1 cellular context compared by ENCODE assay signal in the genomic region with DNA sequence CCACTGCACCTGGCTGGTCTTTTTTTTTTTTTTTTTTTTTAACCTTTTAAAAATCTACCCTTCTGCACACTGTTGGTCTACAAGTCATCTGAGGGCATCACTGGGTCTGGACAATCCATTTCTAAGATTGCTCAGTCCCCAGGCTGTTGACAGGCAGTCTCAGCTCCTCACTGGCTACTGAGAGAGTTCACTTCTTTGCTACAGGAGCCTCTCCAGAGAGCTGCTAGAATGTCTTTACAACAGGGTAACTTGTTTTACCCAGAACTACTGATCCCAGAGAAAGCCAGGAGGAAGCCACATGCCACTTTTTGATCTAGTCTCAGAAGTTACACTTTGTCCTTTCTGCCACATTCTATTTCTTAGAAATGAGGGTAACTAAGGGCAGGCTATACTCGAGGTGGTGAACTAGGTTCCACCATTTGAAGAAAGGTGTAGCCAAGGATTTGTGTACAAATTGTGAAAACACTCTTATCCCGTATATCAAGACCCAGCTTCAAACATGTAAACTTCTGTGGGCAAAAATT.
TF ChIP-seq lines count a peak whose summit lies in the region.

No MANE protein-coding gene starts in this region.

TF ChIP-seq in WTC11, 78 proteins besides CTCF, POLR2A, EP300 and RAD21 (continued from another document):
- TF ChIP-seq, protein P1, sequence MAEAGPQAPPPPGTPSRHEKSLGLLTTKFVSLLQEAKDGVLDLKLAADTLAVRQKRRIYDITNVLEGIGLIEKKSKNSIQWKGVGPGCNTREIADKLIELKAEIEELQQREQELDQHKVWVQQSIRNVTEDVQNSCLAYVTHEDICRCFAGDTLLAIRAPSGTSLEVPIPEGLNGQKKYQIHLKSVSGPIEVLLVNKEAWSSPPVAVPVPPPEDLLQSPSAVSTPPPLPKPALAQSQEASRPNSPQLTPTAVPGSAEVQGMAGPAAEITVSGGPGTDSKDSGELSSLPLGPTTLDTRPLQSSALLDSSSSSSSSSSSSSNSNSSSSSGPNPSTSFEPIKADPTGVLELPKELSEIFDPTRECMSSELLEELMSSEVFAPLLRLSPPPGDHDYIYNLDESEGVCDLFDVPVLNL (CRISPR knock-in tag; IDR thresholded peaks at IDR 0.05; ENCODE audit: borderline replicate concordance, low read depth) = no peak
- TF ChIP-seq, protein P2, sequence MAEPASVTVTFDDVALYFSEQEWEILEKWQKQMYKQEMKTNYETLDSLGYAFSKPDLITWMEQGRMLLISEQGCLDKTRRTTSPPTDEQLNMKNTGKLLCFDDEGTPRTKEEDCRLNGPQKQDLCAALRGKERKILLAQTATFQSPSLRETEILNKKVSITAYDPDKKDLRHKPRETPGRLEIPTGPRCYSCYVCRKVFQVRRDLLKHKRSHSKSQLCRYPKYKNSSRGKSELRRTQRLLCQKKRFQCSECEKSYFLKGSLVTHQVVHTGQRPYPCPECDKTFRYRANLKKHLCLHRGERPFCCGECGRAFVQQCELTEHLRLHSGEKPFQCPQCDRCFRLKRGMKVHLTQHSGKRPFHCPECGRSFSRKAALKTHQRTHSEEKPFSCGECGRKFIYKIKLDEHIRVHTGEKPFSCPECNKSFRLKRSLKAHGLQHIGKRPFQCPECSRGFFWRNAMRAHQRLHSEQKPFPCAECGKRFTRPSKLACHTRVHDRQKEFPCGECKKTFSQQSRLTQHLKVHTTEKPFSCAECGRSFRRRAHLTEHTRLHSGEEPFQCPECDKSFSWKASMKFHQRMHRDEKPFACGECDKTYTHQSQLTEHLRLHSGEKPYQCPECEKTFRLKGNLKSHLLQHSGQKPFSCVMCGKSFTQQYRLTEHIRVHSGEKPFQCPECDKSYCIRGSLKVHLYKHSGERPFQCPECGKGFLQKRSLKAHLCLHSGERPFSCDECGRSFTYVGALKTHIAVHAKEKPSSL (CRISPR knock-in tag; conservative IDR thresholded peaks at IDR 0.05) = no peak
- TF ChIP-seq MYBL2 (CRISPR knock-in tag; IDR thresholded peaks at IDR 0.05) = no peak
- TF ChIP-seq, protein P3, sequence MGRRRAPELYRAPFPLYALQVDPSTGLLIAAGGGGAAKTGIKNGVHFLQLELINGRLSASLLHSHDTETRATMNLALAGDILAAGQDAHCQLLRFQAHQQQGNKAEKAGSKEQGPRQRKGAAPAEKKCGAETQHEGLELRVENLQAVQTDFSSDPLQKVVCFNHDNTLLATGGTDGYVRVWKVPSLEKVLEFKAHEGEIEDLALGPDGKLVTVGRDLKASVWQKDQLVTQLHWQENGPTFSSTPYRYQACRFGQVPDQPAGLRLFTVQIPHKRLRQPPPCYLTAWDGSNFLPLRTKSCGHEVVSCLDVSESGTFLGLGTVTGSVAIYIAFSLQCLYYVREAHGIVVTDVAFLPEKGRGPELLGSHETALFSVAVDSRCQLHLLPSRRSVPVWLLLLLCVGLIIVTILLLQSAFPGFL (CRISPR knock-in tag; IDR thresholded peaks at IDR 0.05; ENCODE audit: borderline replicate concordance) = no peak
- TF ChIP-seq GRHL2 (CRISPR knock-in tag; IDR thresholded peaks at IDR 0.05; ENCODE audit: insufficient replicate concordance, severe bottlenecking) = no peak
- TF ChIP-seq CREM (CRISPR knock-in tag; IDR thresholded peaks at IDR 0.05) = no peak
- no peak for TF ChIP-seq GABPB1 (CRISPR knock-in tag; IDR thresholded peaks at IDR 0.05)
- no peak for TF ChIP-seq FOXJ3 (CRISPR knock-in tag; IDR thresholded peaks at IDR 0.05; ENCODE audit: borderline replicate concordance)
